ENCODE assay signal across 1 cellular context in genomic region chr3:194867270-194867983, GRCh38.
TF ChIP-seq lines count a peak whose summit lies in the region.

No MANE protein-coding gene starts in this region.

TF ChIP-seq in GM23338, 12 proteins besides CTCF, POLR2A, EP300 and RAD21 (continued from another document):
- TF ChIP-seq ZNF462 (CRISPR knock-in tag; IDR thresholded peaks at IDR 0.05) = no peak
- no peak for TF ChIP-seq POLR2AphosphoS5 (IDR thresholded peaks at IDR 0.05; ENCODE audit: low read depth)
- TF ChIP-seq EZH2phosphoT487 (IDR thresholded peaks at IDR 0.05; ENCODE audit: unreplicated experiment) = no peak
